ENCODE assay signal across 7 cellular contexts in the genomic region with DNA sequence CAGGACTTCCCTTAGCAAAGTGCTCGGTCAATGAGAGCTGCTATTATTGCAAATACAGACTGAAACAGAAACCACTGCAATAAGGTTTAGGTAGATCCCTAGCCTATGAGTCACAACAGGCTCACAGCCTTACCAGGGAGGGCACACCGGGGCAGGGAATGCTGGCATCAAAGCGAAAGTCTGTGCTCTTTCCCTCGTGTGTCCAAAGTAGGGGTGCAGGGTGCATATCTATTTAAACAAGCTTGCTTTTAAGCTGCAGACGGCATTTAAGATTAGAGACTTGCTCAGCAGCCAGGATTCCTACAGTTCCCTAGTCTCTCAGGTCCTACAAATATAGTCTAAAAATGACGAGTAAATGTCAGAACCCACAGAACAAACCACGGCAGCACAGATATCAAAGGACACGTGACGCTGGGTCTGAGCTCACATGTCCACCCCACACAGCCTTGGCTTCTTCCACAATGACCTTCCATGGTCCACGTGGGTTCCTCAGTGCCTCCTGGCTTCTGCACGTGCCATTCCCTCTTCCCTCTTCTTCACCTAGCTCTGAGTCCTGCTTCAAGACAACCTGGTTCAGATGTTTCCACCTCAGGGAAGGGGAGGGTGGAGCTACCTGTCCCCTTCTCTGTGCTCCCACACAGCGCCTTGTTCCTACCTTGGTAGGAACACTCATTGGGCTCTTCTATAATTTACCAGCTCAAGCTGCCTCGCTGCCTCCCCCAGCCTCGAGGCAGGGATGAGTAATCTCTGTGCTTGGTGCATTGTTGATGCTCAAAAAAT.
DNase-seq lines count a peak whose midpoint lies in the region; ATAC-seq and TF ChIP-seq lines count a peak whose summit lies in the region.

No MANE protein-coding gene starts in this region.

- no peak overlapping the region for H3K4me3 Mint-ChIP-seq in Caco-2 (ENCODE audit: unreplicated experiment)

- peak overlapping the region; percentile 85 for H3K27ac ChIP-seq in PC-9
- peak overlapping the region; percentile 37 for H3K27ac ChIP-seq in colonic mucosa

- peaks cover 3% of the 10 kb centered on the region; the same call in 1 of the 2 replicates for H3K79me2 ChIP-seq in PC-9 (ENCODE audit: low read depth)

- ATAC-seq in GM18868 (IDR thresholded peaks at IDR 0.05; ENCODE audit: unreplicated experiment) (peak; percentile 95), HG02588 (IDR thresholded peaks at IDR 0.05; ENCODE audit: unreplicated experiment) (peak; percentile 96)

- H3K9me3 Mint-ChIP-seq in Caco-2 (ENCODE audit: unreplicated experiment): no peaks in the 10 kb centered on the region

- peak overlapping the region; percentile 57 for H3K4me3 ChIP-seq in PC-9
- H3K4me3 ChIP-seq in colonic mucosa: peak overlapping the region; percentile 3
- no peak overlapping the region for H3K4me3 ChIP-seq in Caco-2 (ENCODE audit: low read depth, low read length)

- H3K36me3 ChIP-seq in PC-9 (ENCODE audit: low read depth) (no peaks in the 10 kb centered on the region), colonic mucosa (no peaks in the 10 kb centered on the region), Caco-2 (ENCODE audit: control insufficient read depth, insufficient read depth, low read length) (no peaks in the 10 kb centered on the region)

- CTCF ChIA-PET in PC-9 (lab: Charles Lee): interaction anchor here (0.6 to 0.9 kb wide), 3 partner anchors 8 to 885 kb away, joined by 3 read pairs; no protein-coding TSS in a partner anchor
- CTCF ChIA-PET in Caco-2 (lab: Charles Lee): interaction anchor here (0.9 kb wide), 1 partner anchor 19 kb away, joined by 3 read pairs; no protein-coding TSS in a partner anchor

- peak overlapping the region; percentile 82 for H3K4me2 ChIP-seq in PC-9

- peak overlapping the region; percentile 48 for H2AFZ ChIP-seq in PC-9

- TF ChIP-seq CTCF in PC-9 (conservative IDR thresholded peaks at IDR 0.05): no peak
- no peak for TF ChIP-seq CTCF in colonic mucosa (IDR thresholded peaks at IDR 0.05)
- no peak for TF ChIP-seq CTCF in Caco-2 (IDR thresholded peaks at IDR 0.05; ENCODE audit: insufficient read depth in 1 of 2, low read depth in 1 of 2, low read length in 1 of 2, severe bottlenecking in 1 of 2, unreplicated experiment in 1 of 2)

- POLR2A ChIA-PET in PC-9 (lab: Charles Lee; ENCODE audit: unreplicated experiment): interaction anchor here (0.5 to 0.8 kb wide), 4 partner anchors 27 to 855 kb away, joined by 3 to 7 read pairs (median 3); no protein-coding TSS in a partner anchor
- POLR2A ChIA-PET in Caco-2 (lab: Charles Lee): no interaction called here

- intact Hi-C loops in PC-9 (cut with micrococcal nuclease; ENCODE audit: unreplicated experiment) (loop anchor here (1.0 to 2.0 kb wide), 2 partner anchors 17 to 24 kb away; no protein-coding TSS in a partner anchor), colonic mucosa (cut with DNase I) (no loop called here), Caco-2 (cut with micrococcal nuclease; ENCODE audit: unreplicated experiment) (no loop called here)

- no peaks in the 10 kb centered on the region for H3K9me2 ChIP-seq in PC-9 (ENCODE audit: insufficient read depth)

- H3K27me3 Mint-ChIP-seq in Caco-2 (ENCODE audit: insufficient read depth, unreplicated experiment): no peaks in the 10 kb centered on the region

- peaks cover 16% of the 10 kb centered on the region; the same call in 1 of the 2 replicates for H3F3A ChIP-seq in PC-9 (ENCODE audit: insufficient read depth, low read depth)

- H3K4me1 ChIP-seq in PC-9 (replicated peaks; ENCODE audit: insufficient read depth): peaks cover 25% of the 10 kb centered on the region
- peaks cover 9% of the 10 kb centered on the region for H3K4me1 ChIP-seq in colonic mucosa
- peaks cover 19% of the 10 kb centered on the region for H3K4me1 ChIP-seq in Caco-2

- DNase-seq in PC-9: peak; percentile 75 to 95
- DNase-seq in colonic mucosa: peak; percentile 39
- DNase-seq in myocyte (ENCODE audit: low read depth): peak; percentile 55
- no peak for DNase-seq in NCI-H1105 treated with DMSO at 0.1 percent for 48 hours (lab: John Stamatoyannopoulos, UW)
- no peak for DNase-seq in Caco-2

- H4K20me1 ChIP-seq in PC-9 (ENCODE audit: insufficient read depth): no peaks in the 10 kb centered on the region

- BruUV-seq in PC-9 (replicated peaks; lab: Mats Ljungman, UMichigan): TSS peak; percentile 45
- BruUV-seq in Caco-2 (replicated peaks; lab: Mats Ljungman, UMichigan): no TSS peak

- H3K27me3 ChIP-seq in PC-9 (ENCODE audit: insufficient read depth, low read depth) (no peaks in the 10 kb centered on the region), colonic mucosa (no peaks in the 10 kb centered on the region), Caco-2 (replicated peaks; ENCODE audit: control insufficient read depth, insufficient read depth, low read length) (no peaks in the 10 kb centered on the region)

- no peaks in the 10 kb centered on the region for H3K36me3 Mint-ChIP-seq in Caco-2 (ENCODE audit: insufficient read depth, unreplicated experiment)

- H3K27ac Mint-ChIP-seq in Caco-2 (ENCODE audit: unreplicated experiment): no peak overlapping the region

- peak overlapping the region in 1 of 2 donors; percentile 52 for H3K9ac ChIP-seq in colonic mucosa (ENCODE audit: low read depth in 2 of 2, low read length in 2 of 2)

- no peaks in the 10 kb centered on the region for H3K9me3 ChIP-seq in PC-9 (ENCODE audit: insufficient read depth, low read depth)
- H3K9me3 ChIP-seq in colonic mucosa: no peaks in the 10 kb centered on the region
- no peaks in the 10 kb centered on the region for H3K9me3 ChIP-seq in Caco-2

- peaks cover 12% of the 10 kb centered on the region for H3K4me1 Mint-ChIP-seq in Caco-2 (ENCODE audit: low read depth, unreplicated experiment)

Comparison
In these comparisons a context has a peak if more than half of its experiments do, and no peak if none do; other contexts are left out.
1. DNase-seq: peak in PC-9 (2 of 2), colonic mucosa (single experiment) and myocyte (single experiment); none in NCI-H1105 treated with DMSO at 0.1 percent for 48 hours (single experiment) and Caco-2 (0 of 2).